ENCODE assay signal across 1 cellular context in the genomic region with DNA sequence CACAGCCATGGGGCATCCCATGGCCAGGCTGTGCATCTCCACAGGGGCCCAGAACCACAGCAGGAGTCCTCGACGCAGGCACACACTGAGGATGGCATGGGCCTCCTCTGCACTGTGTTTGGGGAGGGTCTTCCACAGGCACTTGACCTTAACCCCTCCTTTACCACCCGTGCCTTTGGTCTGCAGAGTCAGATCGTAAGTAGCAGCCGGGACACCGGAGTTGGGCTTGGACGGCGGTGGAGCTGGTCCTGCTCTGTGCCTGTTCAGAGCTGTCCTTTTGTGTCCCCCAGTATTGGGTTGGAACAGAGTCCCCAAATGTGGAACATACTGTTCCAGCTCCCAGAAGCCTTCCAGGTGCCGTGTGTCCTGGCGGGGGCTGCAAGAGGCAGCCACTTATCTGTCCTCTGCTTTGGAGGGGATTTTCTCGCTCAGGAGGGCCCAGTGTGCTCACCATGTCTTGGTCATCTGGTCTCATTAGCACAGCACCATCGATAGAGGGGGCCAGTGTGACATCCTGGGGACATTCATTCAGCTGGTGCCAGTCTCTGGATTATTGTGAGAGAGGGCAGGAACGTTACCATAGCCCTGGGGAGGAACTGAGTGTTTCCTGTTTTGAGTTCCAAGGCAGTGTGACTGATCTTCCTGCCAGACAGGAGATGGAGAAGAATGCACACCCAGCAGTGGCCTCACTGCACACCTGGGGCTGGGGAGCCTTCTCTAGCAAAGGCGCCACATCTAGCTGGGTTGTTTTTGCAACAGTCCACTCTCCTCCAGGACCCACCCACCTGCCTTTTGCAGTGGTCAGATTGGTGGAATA.
TF ChIP-seq lines count a peak whose summit lies in the region.

No MANE protein-coding gene starts in this region.

TF ChIP-seq in HepG2, 621 proteins besides CTCF, POLR2A, EP300 and RAD21 (continued from another document and continues in another):
- TF ChIP-seq ZXDC (CRISPR knock-in tag; IDR thresholded peaks at IDR 0.05), result no peak
- TF ChIP-seq MIXL1 (CRISPR knock-in tag; IDR thresholded peaks at IDR 0.05), result peak; percentile 89
- TF ChIP-seq, protein P1, sequence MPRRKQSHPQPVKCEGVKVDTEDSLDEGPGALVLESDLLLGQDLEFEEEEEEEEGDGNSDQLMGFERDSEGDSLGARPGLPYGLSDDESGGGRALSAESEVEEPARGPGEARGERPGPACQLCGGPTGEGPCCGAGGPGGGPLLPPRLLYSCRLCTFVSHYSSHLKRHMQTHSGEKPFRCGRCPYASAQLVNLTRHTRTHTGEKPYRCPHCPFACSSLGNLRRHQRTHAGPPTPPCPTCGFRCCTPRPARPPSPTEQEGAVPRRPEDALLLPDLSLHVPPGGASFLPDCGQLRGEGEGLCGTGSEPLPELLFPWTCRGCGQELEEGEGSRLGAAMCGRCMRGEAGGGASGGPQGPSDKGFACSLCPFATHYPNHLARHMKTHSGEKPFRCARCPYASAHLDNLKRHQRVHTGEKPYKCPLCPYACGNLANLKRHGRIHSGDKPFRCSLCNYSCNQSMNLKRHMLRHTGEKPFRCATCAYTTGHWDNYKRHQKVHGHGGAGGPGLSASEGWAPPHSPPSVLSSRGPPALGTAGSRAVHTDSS (CRISPR knock-in tag; conservative IDR thresholded peaks at IDR 0.05), result no peak
- no peak for TF ChIP-seq ATM (IDR thresholded peaks at IDR 0.05; ENCODE audit: borderline replicate concordance)
- no peak for TF ChIP-seq ZNF816 (CRISPR knock-in tag; IDR thresholded peaks at IDR 0.05; ENCODE audit: borderline replicate concordance)
- peak; percentile 62; the same call in 1 of the 2 replicates for TF ChIP-seq ZGPAT (CRISPR knock-in tag; IDR thresholded peaks at IDR 0.05)
- TF ChIP-seq PRDM4 (CRISPR knock-in tag; IDR thresholded peaks at IDR 0.05; ENCODE audit: borderline replicate concordance), result no peak
- TF ChIP-seq, protein P2, sequence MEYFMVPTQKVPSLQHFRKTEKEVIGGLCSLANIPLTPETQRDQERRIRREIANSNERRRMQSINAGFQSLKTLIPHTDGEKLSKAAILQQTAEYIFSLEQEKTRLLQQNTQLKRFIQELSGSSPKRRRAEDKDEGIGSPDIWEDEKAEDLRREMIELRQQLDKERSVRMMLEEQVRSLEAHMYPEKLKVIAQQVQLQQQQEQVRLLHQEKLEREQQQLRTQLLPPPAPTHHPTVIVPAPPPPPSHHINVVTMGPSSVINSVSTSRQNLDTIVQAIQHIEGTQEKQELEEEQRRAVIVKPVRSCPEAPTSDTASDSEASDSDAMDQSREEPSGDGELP (IDR thresholded peaks at IDR 0.05; ENCODE audit: borderline replicate concordance, low read depth), result peak; percentile 85; the same call in 1 of the 2 replicates
- no peak for TF ChIP-seq ZBTB1 (CRISPR knock-in tag; IDR thresholded peaks at IDR 0.05; ENCODE audit: borderline replicate concordance)
- TF ChIP-seq IKZF4 (CRISPR knock-in tag; IDR thresholded peaks at IDR 0.05; ENCODE audit: borderline replicate concordance, low read depth, not compliant biosample characterization), result no peak
- 0 out of 2 replicates have a peak, but pooled peaks have one; percentile 56 for TF ChIP-seq TARDBP (CRISPR knock-in tag; IDR thresholded peaks at IDR 0.05)
- TF ChIP-seq ZNF326 (CRISPR knock-in tag; IDR thresholded peaks at IDR 0.05; ENCODE audit: borderline replicate concordance), result 0 out of 2 replicates have a peak, but pooled peaks have one; percentile 44
- peak; percentile 82 for TF ChIP-seq ERF (CRISPR knock-in tag; IDR thresholded peaks at IDR 0.05)
- 0 out of 2 replicates have a peak, but pooled peaks have one; percentile 40 for TF ChIP-seq MIER2 (CRISPR knock-in tag; IDR thresholded peaks at IDR 0.05)
- TF ChIP-seq, protein P3, sequence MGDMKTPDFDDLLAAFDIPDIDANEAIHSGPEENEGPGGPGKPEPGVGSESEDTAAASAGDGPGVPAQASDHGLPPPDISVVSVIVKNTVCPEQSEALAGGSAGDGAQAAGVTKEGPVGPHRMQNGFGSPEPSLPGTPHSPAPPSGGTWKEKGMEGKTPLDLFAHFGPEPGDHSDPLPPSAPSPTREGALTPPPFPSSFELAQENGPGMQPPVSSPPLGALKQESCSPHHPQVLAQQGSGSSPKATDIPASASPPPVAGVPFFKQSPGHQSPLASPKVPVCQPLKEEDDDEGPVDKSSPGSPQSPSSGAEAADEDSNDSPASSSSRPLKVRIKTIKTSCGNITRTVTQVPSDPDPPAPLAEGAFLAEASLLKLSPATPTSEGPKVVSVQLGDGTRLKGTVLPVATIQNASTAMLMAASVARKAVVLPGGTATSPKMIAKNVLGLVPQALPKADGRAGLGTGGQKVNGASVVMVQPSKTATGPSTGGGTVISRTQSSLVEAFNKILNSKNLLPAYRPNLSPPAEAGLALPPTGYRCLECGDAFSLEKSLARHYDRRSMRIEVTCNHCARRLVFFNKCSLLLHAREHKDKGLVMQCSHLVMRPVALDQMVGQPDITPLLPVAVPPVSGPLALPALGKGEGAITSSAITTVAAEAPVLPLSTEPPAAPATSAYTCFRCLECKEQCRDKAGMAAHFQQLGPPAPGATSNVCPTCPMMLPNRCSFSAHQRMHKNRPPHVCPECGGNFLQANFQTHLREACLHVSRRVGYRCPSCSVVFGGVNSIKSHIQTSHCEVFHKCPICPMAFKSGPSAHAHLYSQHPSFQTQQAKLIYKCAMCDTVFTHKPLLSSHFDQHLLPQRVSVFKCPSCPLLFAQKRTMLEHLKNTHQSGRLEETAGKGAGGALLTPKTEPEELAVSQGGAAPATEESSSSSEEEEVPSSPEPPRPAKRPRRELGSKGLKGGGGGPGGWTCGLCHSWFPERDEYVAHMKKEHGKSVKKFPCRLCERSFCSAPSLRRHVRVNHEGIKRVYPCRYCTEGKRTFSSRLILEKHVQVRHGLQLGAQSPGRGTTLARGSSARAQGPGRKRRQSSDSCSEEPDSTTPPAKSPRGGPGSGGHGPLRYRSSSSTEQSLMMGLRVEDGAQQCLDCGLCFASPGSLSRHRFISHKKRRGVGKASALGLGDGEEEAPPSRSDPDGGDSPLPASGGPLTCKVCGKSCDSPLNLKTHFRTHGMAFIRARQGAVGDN (CRISPR knock-in tag; IDR thresholded peaks at IDR 0.05), result peak; percentile 23; the same call in 1 of the 2 replicates
- TF ChIP-seq, protein P4, sequence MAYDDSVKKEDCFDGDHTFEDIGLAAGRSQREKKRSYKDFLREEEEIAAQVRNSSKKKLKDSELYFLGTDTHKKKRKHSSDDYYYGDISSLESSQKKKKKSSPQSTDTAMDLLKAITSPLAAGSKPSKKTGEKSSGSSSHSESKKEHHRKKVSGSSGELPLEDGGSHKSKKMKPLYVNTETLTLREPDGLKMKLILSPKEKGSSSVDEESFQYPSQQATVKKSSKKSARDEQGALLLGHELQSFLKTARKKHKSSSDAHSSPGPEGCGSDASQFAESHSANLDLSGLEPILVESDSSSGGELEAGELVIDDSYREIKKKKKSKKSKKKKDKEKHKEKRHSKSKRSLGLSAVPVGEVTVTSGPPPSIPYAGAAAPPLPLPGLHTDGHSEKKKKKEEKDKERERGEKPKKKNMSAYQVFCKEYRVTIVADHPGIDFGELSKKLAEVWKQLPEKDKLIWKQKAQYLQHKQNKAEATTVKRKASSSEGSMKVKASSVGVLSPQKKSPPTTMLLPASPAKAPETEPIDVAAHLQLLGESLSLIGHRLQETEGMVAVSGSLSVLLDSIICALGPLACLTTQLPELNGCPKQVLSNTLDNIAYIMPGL (CRISPR knock-in tag; IDR thresholded peaks at IDR 0.05; ENCODE audit: borderline replicate concordance in 1 of 2, low read depth in 1 of 2), result peak; percentile 36 to 81; a peak in 2 of 4 replicates
- TF ChIP-seq PLRG1 (conservative IDR thresholded peaks at IDR 0.05), result no peak
- peak; percentile 90 for TF ChIP-seq SMC3 (IDR thresholded peaks at IDR 0.05; ENCODE audit: low read length)
- TF ChIP-seq, protein P5, sequence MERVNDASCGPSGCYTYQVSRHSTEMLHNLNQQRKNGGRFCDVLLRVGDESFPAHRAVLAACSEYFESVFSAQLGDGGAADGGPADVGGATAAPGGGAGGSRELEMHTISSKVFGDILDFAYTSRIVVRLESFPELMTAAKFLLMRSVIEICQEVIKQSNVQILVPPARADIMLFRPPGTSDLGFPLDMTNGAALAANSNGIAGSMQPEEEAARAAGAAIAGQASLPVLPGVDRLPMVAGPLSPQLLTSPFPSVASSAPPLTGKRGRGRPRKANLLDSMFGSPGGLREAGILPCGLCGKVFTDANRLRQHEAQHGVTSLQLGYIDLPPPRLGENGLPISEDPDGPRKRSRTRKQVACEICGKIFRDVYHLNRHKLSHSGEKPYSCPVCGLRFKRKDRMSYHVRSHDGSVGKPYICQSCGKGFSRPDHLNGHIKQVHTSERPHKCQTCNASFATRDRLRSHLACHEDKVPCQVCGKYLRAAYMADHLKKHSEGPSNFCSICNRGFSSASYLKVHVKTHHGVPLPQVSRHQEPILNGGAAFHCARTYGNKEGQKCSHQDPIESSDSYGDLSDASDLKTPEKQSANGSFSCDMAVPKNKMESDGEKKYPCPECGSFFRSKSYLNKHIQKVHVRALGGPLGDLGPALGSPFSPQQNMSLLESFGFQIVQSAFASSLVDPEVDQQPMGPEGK (CRISPR knock-in tag; IDR thresholded peaks at IDR 0.05), result peak; percentile 73
- no peak for TF ChIP-seq NFE2 (CRISPR knock-in tag; IDR thresholded peaks at IDR 0.05)
- 0 out of 2 replicates have a peak, but pooled peaks have one; percentile 39 for TF ChIP-seq MED1 (CRISPR knock-in tag; IDR thresholded peaks at IDR 0.05)
- 0 out of 2 replicates have a peak, but pooled peaks have one; percentile 42 for TF ChIP-seq MIER3 (CRISPR knock-in tag; IDR thresholded peaks at IDR 0.05; ENCODE audit: borderline replicate concordance)
- peak; percentile 21; the same call in 1 of the 2 replicates for TF ChIP-seq SPEN (CRISPR knock-in tag; IDR thresholded peaks at IDR 0.05; ENCODE audit: low read depth)
- no peak for TF ChIP-seq KLF15 (CRISPR knock-in tag; IDR thresholded peaks at IDR 0.05; ENCODE audit: borderline replicate concordance)
- TF ChIP-seq GLI4 (CRISPR knock-in tag; IDR thresholded peaks at IDR 0.05; ENCODE audit: borderline replicate concordance), result 0 out of 2 replicates have a peak, but pooled peaks have one; percentile 13
- 0 out of 2 replicates have a peak, but pooled peaks have one; percentile 23 for TF ChIP-seq RCOR2 (CRISPR knock-in tag; IDR thresholded peaks at IDR 0.05)
- TF ChIP-seq TOPORS (CRISPR knock-in tag; IDR thresholded peaks at IDR 0.05), result no peak
- no peak for TF ChIP-seq KMT2B (CRISPR knock-in tag; IDR thresholded peaks at IDR 0.05)
- no peak for TF ChIP-seq NFE2L1 (CRISPR knock-in tag; IDR thresholded peaks at IDR 0.05; ENCODE audit: borderline replicate concordance)
- TF ChIP-seq ZNF10 (CRISPR knock-in tag; IDR thresholded peaks at IDR 0.05; ENCODE audit: borderline replicate concordance, low read depth), result no peak
- TF ChIP-seq, protein P6, sequence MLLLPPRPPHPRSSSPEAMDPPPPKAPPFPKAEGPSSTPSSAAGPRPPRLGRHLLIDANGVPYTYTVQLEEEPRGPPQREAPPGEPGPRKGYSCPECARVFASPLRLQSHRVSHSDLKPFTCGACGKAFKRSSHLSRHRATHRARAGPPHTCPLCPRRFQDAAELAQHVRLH (CRISPR knock-in tag; IDR thresholded peaks at IDR 0.05; ENCODE audit: borderline replicate concordance, low read depth), result peak; percentile 69; the same call in 1 of the 2 replicates
- TF ChIP-seq ZNF737 (CRISPR knock-in tag; IDR thresholded peaks at IDR 0.05; ENCODE audit: borderline replicate concordance), result no peak
- TF ChIP-seq TBL1XR1 (IDR thresholded peaks at IDR 0.05; ENCODE audit: borderline replicate concordance, low read length, partially characterized antibody), result no peak
- TF ChIP-seq ZNF138 (CRISPR knock-in tag; IDR thresholded peaks at IDR 0.05; ENCODE audit: low read depth), result no peak
- peak; percentile 67 for TF ChIP-seq TEAD3 (CRISPR knock-in tag; optimal IDR thresholded peaks at IDR 0.05; ENCODE audit: borderline replicate concordance)
